ENCODE assay signal across 10 cellular contexts in the genomic region with DNA sequence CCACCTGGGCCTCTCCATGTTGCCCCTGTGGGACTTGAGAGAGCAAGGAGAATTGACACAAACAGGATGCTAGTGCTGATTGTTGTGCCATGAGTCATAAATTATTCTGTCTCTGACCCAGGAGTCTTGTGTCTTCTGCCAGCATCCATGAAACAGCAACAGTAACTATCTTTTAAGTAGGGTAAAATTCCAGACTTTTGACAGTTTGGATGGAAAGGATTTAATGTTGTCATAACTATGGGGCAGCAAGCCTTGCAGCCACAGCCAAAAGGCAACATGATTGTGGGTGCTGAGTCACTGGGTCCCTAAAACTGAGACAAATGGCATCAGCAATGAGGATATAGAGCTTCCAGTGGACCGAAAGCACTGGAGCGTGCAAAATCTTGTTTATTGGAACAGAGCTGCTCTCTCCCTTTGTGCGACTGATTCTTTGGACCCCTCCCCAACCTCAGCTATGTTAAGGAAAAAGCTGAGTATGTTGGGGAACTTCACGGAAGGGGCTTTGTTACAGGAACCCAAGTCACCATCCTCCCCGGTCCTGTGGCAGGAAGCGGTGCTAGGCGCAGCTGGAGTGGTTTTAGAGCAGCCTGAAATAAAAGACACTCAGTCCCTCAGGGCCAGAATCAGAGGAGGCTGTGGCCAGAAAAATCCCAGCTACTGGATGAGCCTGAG. TPM values are rescaled to one million over a fixed set of nuclear protein-coding genes. Genes with fewer than 3 reads are reported as not detected.
DNase-seq lines count a peak whose midpoint lies in the region; ATAC-seq and TF ChIP-seq lines count a peak whose summit lies in the region.
"Had no signal": no experiment of that assay in that cellular context is flagged by ENCODE, and none has a peak within 500 bp of the region (broad histone marks: within the 10 kb centered on the region; RNA-seq: fewer than 3 reads in every experiment).

No MANE protein-coding gene starts in this region.

- H3K4me1 ChIP-seq in OCI-LY7 (ENCODE audit: insufficient read depth, low read length, poor library complexity, severe bottlenecking) = peaks cover 35% of the 10 kb centered on the region
- peaks cover 15% of the 10 kb centered on the region for H3K4me1 ChIP-seq in skeletal muscle satellite cell (ENCODE audit: control insufficient read depth, insufficient read depth, low read length)
- H3K4me1 ChIP-seq in BE2C = no peaks in the 10 kb centered on the region; the same call in 1 of the 2 replicates

- no peaks in the 10 kb centered on the region for H4K20me1 ChIP-seq in OCI-LY7 (ENCODE audit: insufficient read depth, low read length)

- H3K9me3 ChIP-seq in OCI-LY7 (ENCODE audit: low read length) (no peaks in the 10 kb centered on the region), skeletal muscle satellite cell (replicated peaks; ENCODE audit: low read length) (no peaks in the 10 kb centered on the region), BE2C (no peaks in the 10 kb centered on the region)
- H3K9me3 ChIP-seq: thoracic aorta had no signal

- H2AFZ ChIP-seq in OCI-LY7 (ENCODE audit: low read length) = peak overlapping the region; percentile 61; the same call in 1 of the 2 replicates

- POLR2A ChIA-PET in OCI-LY7 (lab: Charles Lee) = interaction anchor here (1.6 kb wide), 1 partner anchor 26 kb away, joined by 6 read pairs; no protein-coding TSS in a partner anchor

- intact Hi-C loops in OCI-LY7 (cut with micrococcal nuclease; ENCODE audit: unreplicated experiment) = no loop called here

- H3K9ac ChIP-seq in skeletal muscle satellite cell (ENCODE audit: low read depth, low read length) = peak overlapping the region; percentile 33

- BruUV-seq in OCI-LY7 (replicated peaks; lab: Mats Ljungman, UMichigan) = no TSS peak

- no peaks in the 10 kb centered on the region for H3K9me2 ChIP-seq in OCI-LY7 (ENCODE audit: insufficient read depth, low read length)

- H3K36me3 ChIP-seq in OCI-LY7 (ENCODE audit: insufficient read depth, low read length) (no peaks in the 10 kb centered on the region), skeletal muscle satellite cell (ENCODE audit: insufficient read depth, low read length) (no peaks in the 10 kb centered on the region), BE2C (no peaks in the 10 kb centered on the region)
- H3K36me3 ChIP-seq: thoracic aorta had no signal

- TF ChIP-seq CTCF in OCI-LY7 (conservative IDR thresholded peaks at IDR 0.05; ENCODE audit: low read length) (no peak), choroid plexus epithelial cell (conservative IDR thresholded peaks at IDR 0.05; ENCODE audit: low read depth, low read length) (no peak), BE2C (IDR thresholded peaks at IDR 0.05; ENCODE audit: low read depth, low read length) (no peak)

- H3K4me3 ChIP-seq in OCI-LY7 (ENCODE audit: low read depth, low read length, poor library complexity, severe bottlenecking) = peak overlapping the region; percentile 5
- no peak overlapping the region for H3K4me3 ChIP-seq in choroid plexus epithelial cell (ENCODE audit: low read depth, low read length)
- H3K4me3 ChIP-seq in skeletal muscle satellite cell (ENCODE audit: low read length) = peak overlapping the region; percentile 29
- H3K4me3 ChIP-seq in BE2C (ENCODE audit: low read depth, low read length) = no peak overlapping the region
- H3K4me3 ChIP-seq: thoracic aorta had no signal

- H3K4me2 ChIP-seq in OCI-LY7 (ENCODE audit: low read length) (peak overlapping the region; percentile 58), skeletal muscle satellite cell (ENCODE audit: low read length) (peak overlapping the region; percentile 70)

- H3K27me3 ChIP-seq in skeletal muscle satellite cell (ENCODE audit: control insufficient read depth, insufficient read depth, low read length) = no peaks in the 10 kb centered on the region
- no peaks in the 10 kb centered on the region for H3K27me3 ChIP-seq in BE2C

- ATAC-seq in activated CD4-positive, CD25-positive, alpha-beta regulatory T cell treated with anti-CD3 and anti-CD28 coated beads, Interleukin-2, amount 50 U/mL, for 24 hours = peak; percentile 41 to 43
- no peak for ATAC-seq in GM19452 (IDR thresholded peaks at IDR 0.05; ENCODE audit: unreplicated experiment)

- no peaks in the 10 kb centered on the region for H3K79me2 ChIP-seq in OCI-LY7 (ENCODE audit: insufficient read depth, low read depth, low read length)

- CTCF ChIA-PET in OCI-LY7 (lab: Charles Lee; ENCODE audit: unreplicated experiment) = interaction anchor here (0.6 kb wide), 1 partner anchor 9 kb away, joined by 3 read pairs; the partner anchor contains the start of gene ITPRIPL1

- H3K27ac ChIP-seq in OCI-LY7 (ENCODE audit: low read depth, low read length, poor library complexity, severe bottlenecking) = peak overlapping the region; percentile 23
- H3K27ac ChIP-seq: thoracic aorta had no signal

- no peak for DNase-seq in activated CD4-positive, CD25-positive, alpha-beta regulatory T cell treated with anti-CD3 and anti-CD28 coated beads, Interleukin-2, amount 50 U/mL, for 72 hours
- DNase-seq in OCI-LY7 (ENCODE audit: low spot score) (peak; percentile 43), choroid plexus epithelial cell (ENCODE audit: low read depth) (peak; percentile 80), BE2C (no peak), OCI-M2 (lab: John Stamatoyannopoulos, UW; ENCODE audit: unreplicated experiment) (no peak)
- DNase-seq: left cardiac atrium had no signal

RNA-seq across cellular contexts. Expression of gene ITPRIPL1, which starts 9.6 kb away (rescaled TPM):
- total RNA-seq in OCI-LY7 (2014; rRNA removed; shearing (Covaris generic)) = 13.5 and 15.5 TPM in 2 replicates
- 7.1 and 8.1 TPM in 2 replicates for total RNA-seq in OCI-LY7 (2022)
- total RNA-seq in skeletal muscle satellite cell (2012; rRNA removed) = 0.51 and 0.87 TPM in 2 replicates
- polyA plus RNA-seq in BE2C (2012; ENCODE audit: insufficient read depth, insufficient read length, low read depth) = 10.0 TPM

RNA-seq across cellular contexts. Expression of gene SNRNP200, which starts 10.2 kb away (rescaled TPM):
- total RNA-seq in OCI-LY7 (2014; rRNA removed; shearing (Covaris generic)) = 76.0 and 79.3 TPM in 2 replicates
- 213 and 216 TPM in 2 replicates for total RNA-seq in OCI-LY7 (2022)
- total RNA-seq in skeletal muscle satellite cell (2012; rRNA removed) = 36.2 and 37.4 TPM in 2 replicates
- 297 TPM for polyA plus RNA-seq in BE2C (2012; ENCODE audit: insufficient read depth, insufficient read length, low read depth)

RNA-seq across cellular contexts. Expression of gene NCAPH, which starts 20.0 kb away (rescaled TPM):
- 94.7 and 108 TPM in 2 replicates for total RNA-seq in OCI-LY7 (2014; rRNA removed; shearing (Covaris generic))
- 85.8 and 91.3 TPM in 2 replicates for total RNA-seq in OCI-LY7 (2022)
- total RNA-seq in skeletal muscle satellite cell (2012; rRNA removed) = 10.4 and 12.9 TPM in 2 replicates
- 5.3 TPM for polyA plus RNA-seq in BE2C (2012; ENCODE audit: insufficient read depth, insufficient read length, low read depth)

RNA-seq across cellular contexts. Expression of gene CIAO1, which starts 49.5 kb away (rescaled TPM):
- total RNA-seq in OCI-LY7 (2014; rRNA removed; shearing (Covaris generic)) = 89.8 and 128 TPM in 2 replicates
- 85.2 and 89.6 TPM in 2 replicates for total RNA-seq in OCI-LY7 (2022)
- 142 and 170 TPM in 2 replicates for total RNA-seq in skeletal muscle satellite cell (2012; rRNA removed)
- 73.9 TPM for polyA plus RNA-seq in BE2C (2012; ENCODE audit: insufficient read depth, insufficient read length, low read depth)

RNA-seq across cellular contexts. Expression of gene TMEM127, which starts 49.7 kb away (rescaled TPM):
- total RNA-seq in OCI-LY7 (2014; rRNA removed; shearing (Covaris generic)) = 12.0 and 12.1 TPM in 2 replicates
- total RNA-seq in OCI-LY7 (2022) = 20.4 and 21.1 TPM in 2 replicates
- 17.2 and 24.7 TPM in 2 replicates for total RNA-seq in skeletal muscle satellite cell (2012; rRNA removed)
- polyA plus RNA-seq in BE2C (2012; ENCODE audit: insufficient read depth, insufficient read length, low read depth) = 16.8 TPM

Comparison
In these comparisons a context has a peak if more than half of its experiments do, and no peak if none do; other contexts are left out.
1. DNase-seq: peak in OCI-LY7 (single experiment) and choroid plexus epithelial cell (single experiment); none in activated CD4-positive, CD25-positive, alpha-beta regulatory T cell treated with anti-CD3 and anti-CD28 coated beads, Interleukin-2, amount 50 U/mL, for 72 hours (single experiment), BE2C (single experiment) and OCI-M2 (single experiment).
2. H3K4me3 ChIP-seq: peak in OCI-LY7 (single experiment) and skeletal muscle satellite cell (single experiment); none in choroid plexus epithelial cell (single experiment) and BE2C (single experiment).